Comparison of ENCODE assay signal across 16 cellular contexts in the genomic region with DNA sequence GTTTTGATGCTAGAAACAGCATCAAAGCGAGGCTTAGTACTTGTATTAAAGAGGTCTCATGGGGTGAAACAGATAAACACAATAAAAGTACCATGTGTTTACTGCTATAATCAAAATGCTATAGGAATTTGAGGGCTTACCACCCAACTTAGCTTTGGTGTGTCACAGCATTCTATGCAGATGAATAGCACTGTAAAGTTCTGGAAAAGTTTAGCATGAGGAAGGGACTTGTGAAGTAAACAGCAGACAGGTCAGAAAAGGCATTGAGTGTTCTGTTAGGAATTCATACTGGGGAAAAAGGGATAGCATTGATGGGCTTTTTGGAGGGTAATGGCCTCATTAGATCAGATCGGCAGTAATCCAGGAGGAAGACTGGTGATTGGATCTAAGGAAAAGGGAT.
DNase-seq lines count a peak whose midpoint lies in the region; TF ChIP-seq lines count a peak whose summit lies in the region.
"Had no signal": no experiment of that assay in that cellular context is flagged by ENCODE, and none has a peak within 500 bp of the region (broad histone marks: within the 10 kb centered on the region; RNA-seq: fewer than 3 reads in every experiment).

No MANE protein-coding gene starts in this region.

- no peak overlapping the region for H3K4me3 ChIP-seq in retinal pigment epithelial cell (ENCODE audit: low read length)
- H3K4me3 ChIP-seq: SJCRH30 had no signal

- TF ChIP-seq CTCF in retinal pigment epithelial cell (conservative IDR thresholded peaks at IDR 0.05; ENCODE audit: low read depth, low read length), result no peak

- DNase-seq in EH (ENCODE audit: low read depth) (peak; percentile 75), NCI-H82 (lab: John Stamatoyannopoulos, UW) (peak; percentile 79), iris pigment epithelial cell (ENCODE audit: low read depth) (peak; percentile 5), retinal pigment epithelial cell (ENCODE audit: low read depth) (peak; percentile 51), putamen (ENCODE audit: low spot score) (no peak), NCI-H2107 (lab: John Stamatoyannopoulos, UW) (no peak), OCI-M2 (lab: John Stamatoyannopoulos, UW; ENCODE audit: unreplicated experiment) (no peak)
- DNase-seq: COR-L47, DMS 273 treated with DMSO at 0.1 percent for 48 hours, DND-41, KBM-7, NCI-H1105 treated with DMSO at 0.1 percent for 48 hours, NCI-H1694 treated with DMSO at 0.1 percent for 48 hours, NCI-H2227 treated with DMSO at 0.1 percent for 48 hours, NCI-H510A treated with DMSO at 0.1 percent for 48 hours, SJCRH30 had no signal

Comparison
In these comparisons a context has a peak if more than half of its experiments do, and no peak if none do; other contexts are left out.
1. DNase-seq: peak in EH (single experiment), NCI-H82 (single experiment), iris pigment epithelial cell (single experiment) and retinal pigment epithelial cell (single experiment); none in putamen (single experiment), NCI-H2107 (single experiment) and OCI-M2 (single experiment).